ENCODE assay signal across 34 cellular contexts in genomic region chr2:15670469-15670868, GRCh38.
"Had no signal": no experiment of that assay in that cellular context is flagged by ENCODE, and none has a peak within 500 bp of the region (broad histone marks: within the 10 kb centered on the region; RNA-seq: fewer than 3 reads in every experiment).

No MANE protein-coding gene starts in this region.

- FAIRE-seq: astrocyte, bronchial epithelial cell had no signal

- H3K27me3 ChIP-seq: adrenal gland, ascending aorta, body of pancreas, brain microvascular endothelial cell, breast epithelium, cardiac muscle cell had no signal

- DNase-seq: activated effector memory CD4-positive, alpha-beta T cell treated with anti-CD3 and anti-CD28 coated beads, Interleukin-2, amount 50 U/mL, for 16 hours; activated effector memory CD4-positive, alpha-beta T cell treated with Interleukin-2 at 50 U/mL for 16 hours; activated gamma-delta T cell; activated gamma-delta T cell treated with Interleukin-2 at 50 U/mL for 16 hours; activated naive CD4-positive, alpha-beta T cell; activated naive CD4-positive, alpha-beta T cell treated with anti-CD3 and anti-CD28 coated beads for 36 hours; activated naive CD4-positive, alpha-beta T cell treated with anti-CD3 and anti-CD28 coated beads, Interleukin-2, amount 10 ng/mL, durations not matched to agents 7 days and 5 days; activated naive CD4-positive, alpha-beta T cell treated with anti-CD3 and anti-CD28 coated beads, Interleukin-2, amount 50 U/mL, for 16 hours; activated naive CD4-positive, alpha-beta T cell treated with Interleukin-2 at 50 U/mL for 16 hours; activated naive CD8-positive, alpha-beta T cell treated with anti-CD3 and anti-CD28 coated beads for 36 hours; activated naive CD8-positive, alpha-beta T cell treated with anti-CD3 and anti-CD28 coated beads, Interleukin-2, amount 10 ng/mL, durations not matched to agents 7 days and 5 days; activated naive CD8-positive, alpha-beta T cell treated with anti-CD3 and anti-CD28 coated beads, Interleukin-2, amount 50 U/mL, for 24 hours; activated T-cell treated with anti-CD3 and anti-CD28 coated beads, Interleukin-2, amount 50 U/mL, for 1 hour; activated T-cell treated with anti-CD3 and anti-CD28 coated beads, Interleukin-2, amount 50 U/mL, for 24 hours; activated T-cell treated with anti-CD3 and anti-CD28 coated beads, Interleukin-2, amount 50 U/mL, for 4 hours; activated T-cell treated with anti-CD3 and anti-CD28 coated beads, Interleukin-2, amount 50 U/mL, for 48 hours; activated T-cell treated with anti-CD3 and anti-CD28 coated beads, Interleukin-2, amount 50 U/mL, for 72 hours; adrenal gland; amniotic stem cell; amygdala; anterior cingulate cortex; aorta; body of pancreas; brain microvascular endothelial cell; caudate nucleus; central memory CD4-positive, alpha-beta T cell; cerebellar nuclear complex had no signal

- H3K27ac ChIP-seq: adrenal gland, ascending aorta, body of pancreas, brain microvascular endothelial cell, breast epithelium, cardiac muscle cell had no signal

- H3K4me3 ChIP-seq: adrenal gland, ascending aorta, body of pancreas, breast epithelium, cardiac muscle cell had no signal

- ATAC-seq: activated naive CD4-positive, alpha-beta T cell treated with anti-CD3 and anti-CD28 coated beads, Interleukin-2, amount 50 U/mL, for 72 hours; activated naive CD8-positive, alpha-beta T cell treated with anti-CD3 and anti-CD28 coated beads, Interleukin-2, amount 50 U/mL, for 24 hours; activated T-cell treated with anti-CD3 and anti-CD28 coated beads, Interleukin-2, amount 50 U/mL, for 4 hours; activated T-cell treated with anti-CD3 and anti-CD28 coated beads, Interleukin-2, amount 50 U/mL, for 72 hours; activated T-helper 17 cell treated with anti-CD3 and anti-CD28 coated beads, Interleukin-2, amount 50 U/mL, for 72 hours; body of pancreas had no signal

- H3K9me3 ChIP-seq: adrenal gland, ascending aorta, body of pancreas, breast epithelium had no signal

- H3K4me1 ChIP-seq: adrenal gland, ascending aorta, body of pancreas, breast epithelium had no signal

- H3K36me3 ChIP-seq: adrenal gland, ascending aorta, brain microvascular endothelial cell, breast epithelium, cardiac muscle cell had no signal
